ENCODE assay signal across 19 cellular contexts in the genomic region with DNA sequence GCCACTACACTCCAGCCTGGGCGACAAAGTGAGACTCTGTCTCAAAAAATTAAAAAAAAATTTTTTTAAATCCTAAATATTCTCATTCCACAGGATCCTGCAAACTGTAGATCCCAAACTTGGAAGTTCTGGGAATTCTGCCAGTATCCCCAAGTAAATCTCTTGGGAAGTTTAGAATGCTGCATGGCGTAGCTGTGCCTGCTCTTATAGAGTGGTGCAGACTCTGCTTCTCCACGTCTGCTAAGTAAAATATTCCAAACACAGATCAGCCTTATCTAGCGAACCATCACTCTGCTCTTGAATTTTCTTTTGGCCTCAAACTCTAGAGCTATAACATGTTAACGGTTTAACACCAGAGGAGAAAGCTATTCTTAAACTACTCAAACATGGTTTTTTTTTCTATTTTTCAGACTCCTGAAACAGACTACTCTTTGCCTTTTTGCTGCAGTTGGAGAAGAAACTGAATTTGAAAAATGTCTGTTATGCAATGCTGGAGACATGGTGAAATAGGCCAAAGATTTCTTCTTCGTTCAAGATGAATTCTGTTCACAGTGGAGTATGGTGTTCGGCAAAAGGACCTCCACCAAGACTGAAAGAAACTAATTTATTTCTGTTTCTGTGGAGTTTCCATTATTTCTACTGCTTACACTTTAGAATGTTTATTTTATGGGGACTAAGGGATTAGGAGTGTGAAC.
DNase-seq lines count a peak whose midpoint lies in the region; ATAC-seq and TF ChIP-seq lines count a peak whose summit lies in the region.
"Had no signal": no experiment of that assay in that cellular context is flagged by ENCODE, and none has a peak within 500 bp of the region (broad histone marks: within the 10 kb centered on the region; RNA-seq: fewer than 3 reads in every experiment).

No MANE protein-coding gene starts in this region.

- WGBS in liver: 85% methylated on average over 7 of the region's 7 CpGs
- WGBS in stomach, 5 donors: 61 to 85% (median 76%) methylated on average over 7 of the region's 7 CpGs

- H3K36me3 ChIP-seq in adipocyte (ENCODE audit: control insufficient read depth, insufficient read depth, low read length, severe bottlenecking) (peaks cover 9% of the 10 kb centered on the region), liver (ENCODE audit: control insufficient read depth in 4 of 4, insufficient read depth in 3 of 4, low read depth in 1 of 4, low read length in 3 of 4) (no peaks in the 10 kb centered on the region), stomach (no peaks in the 10 kb centered on the region)

- ATAC-seq in GM21423 (IDR thresholded peaks at IDR 0.05; ENCODE audit: unreplicated experiment): no peak
- ATAC-seq: body of pancreas; PC-3; stimulated activated memory B cell treated with anti-CD40 and anti-IgM and Interleukin-4, amounts not matched to agents 10 μg/mL and 1 μg/mL and 100 μg/mL, for 72 hours had no signal

- DNase-seq in adipocyte (ENCODE audit: low read depth) (peak; percentile 57), fibroblast of the aortic adventitia (ENCODE audit: low read depth) (peak; percentile 26), stomach (no peak), NCI-H187 treated with DMSO at 0.1 percent for 48 hours (lab: John Stamatoyannopoulos, UW) (no peak), amniotic stem cell (lab: John Stamatoyannopoulos, UW) (no peak)
- no peak for DNase-seq in activated naive CD4-positive, alpha-beta T cell (lab: John Stamatoyannopoulos, UW)
- DNase-seq: activated CD4-positive, alpha-beta T cell treated with anti-CD3 and anti-CD28 coated beads, Interleukin-2, amount 50 U/mL, for 1 hour; activated naive CD4-positive, alpha-beta T cell treated with anti-CD3 and anti-CD28 coated beads for 36 hours; activated T-cell treated with anti-CD3 and anti-CD28 coated beads for 4 hours; body of pancreas; CD4-positive, CD25-positive, alpha-beta regulatory T cell; DND-41; H9; NCI-H1105 treated with DMSO at 0.1 percent for 48 hours; NCI-H82; PC-3 had no signal

- H3K9ac ChIP-seq in adipocyte (ENCODE audit: low read length) (peak overlapping the region; percentile 82), liver (ENCODE audit: low read depth in 1 of 2, low read length in 2 of 2) (no peak overlapping the region)

- no peak for TF ChIP-seq POLR2A in stomach (IDR thresholded peaks at IDR 0.05)

- H3K4me1 ChIP-seq in adipocyte (ENCODE audit: control insufficient read depth, insufficient read depth, low read length) (peaks cover 44% of the 10 kb centered on the region), liver (ENCODE audit: control insufficient read depth in 4 of 4, insufficient read depth in 4 of 4, low read length in 3 of 4) (peaks cover 0 to 3% (median 1%) of the 10 kb centered on the region in 4 donors), stomach (peaks cover 0 to 10% (median 3%) of the 10 kb centered on the region in 4 donors)
- H3K4me1 ChIP-seq: body of pancreas had no signal

- no peak for TF ChIP-seq EP300 in stomach (IDR thresholded peaks at IDR 0.05)

- intact Hi-C loops in stomach (cut with DNase I; ENCODE audit: low total_unique reads): no loop called here

- TF ChIP-seq RAD21 in liver (IDR thresholded peaks at IDR 0.05): no peak

- H3K27ac ChIP-seq in liver (ENCODE audit: low read depth in 1 of 2, low read length in 2 of 2) (no peak overlapping the region), stomach (peak overlapping the region in 3 of 5 donors; percentile 10 to 63 (median 48))

- H3K9me3 ChIP-seq in adipocyte (ENCODE audit: control insufficient read depth, low read length) (no peaks in the 10 kb centered on the region), liver (ENCODE audit: control insufficient read depth in 4 of 4, low read length in 3 of 4) (no peaks in the 10 kb centered on the region), stomach (no peaks in the 10 kb centered on the region)
- H3K9me3 ChIP-seq: body of pancreas had no signal

- H3K4me3 ChIP-seq in adipocyte (ENCODE audit: low read length) (peak overlapping the region; percentile 55), fibroblast of the aortic adventitia (ENCODE audit: low read depth, low read length) (no peak overlapping the region), liver (ENCODE audit: low read depth in 1 of 3, low read length in 3 of 3) (no peak overlapping the region), stomach (no peak overlapping the region)
- H3K4me3 ChIP-seq: body of pancreas had no signal

- H3K27me3 ChIP-seq in adipocyte (replicated peaks; ENCODE audit: control insufficient read depth, insufficient read depth, low read length): no peaks in the 10 kb centered on the region
- no peaks in the 10 kb centered on the region for H3K27me3 ChIP-seq in liver (ENCODE audit: control insufficient read depth in 4 of 4, insufficient read depth in 4 of 4, low read length in 3 of 4)
- no peaks in the 10 kb centered on the region for H3K27me3 ChIP-seq in stomach
- H3K27me3 ChIP-seq: body of pancreas had no signal

- TF ChIP-seq CTCF in fibroblast of the aortic adventitia (IDR thresholded peaks at IDR 0.05; ENCODE audit: insufficient read depth, low read length) (no peak), liver (IDR thresholded peaks at IDR 0.05; ENCODE audit: low read depth, low read length, missing input control) (no peak), stomach (IDR thresholded peaks at IDR 0.05) (no peak)

TF ChIP-seq in liver, 16 proteins besides CTCF, POLR2A, EP300 and RAD21:
- TF ChIP-seq, protein P1, sequence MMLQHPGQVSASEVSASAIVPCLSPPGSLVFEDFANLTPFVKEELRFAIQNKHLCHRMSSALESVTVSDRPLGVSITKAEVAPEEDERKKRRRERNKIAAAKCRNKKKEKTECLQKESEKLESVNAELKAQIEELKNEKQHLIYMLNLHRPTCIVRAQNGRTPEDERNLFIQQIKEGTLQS (IDR thresholded peaks at IDR 0.05): no peak
- TF ChIP-seq, protein P2, sequence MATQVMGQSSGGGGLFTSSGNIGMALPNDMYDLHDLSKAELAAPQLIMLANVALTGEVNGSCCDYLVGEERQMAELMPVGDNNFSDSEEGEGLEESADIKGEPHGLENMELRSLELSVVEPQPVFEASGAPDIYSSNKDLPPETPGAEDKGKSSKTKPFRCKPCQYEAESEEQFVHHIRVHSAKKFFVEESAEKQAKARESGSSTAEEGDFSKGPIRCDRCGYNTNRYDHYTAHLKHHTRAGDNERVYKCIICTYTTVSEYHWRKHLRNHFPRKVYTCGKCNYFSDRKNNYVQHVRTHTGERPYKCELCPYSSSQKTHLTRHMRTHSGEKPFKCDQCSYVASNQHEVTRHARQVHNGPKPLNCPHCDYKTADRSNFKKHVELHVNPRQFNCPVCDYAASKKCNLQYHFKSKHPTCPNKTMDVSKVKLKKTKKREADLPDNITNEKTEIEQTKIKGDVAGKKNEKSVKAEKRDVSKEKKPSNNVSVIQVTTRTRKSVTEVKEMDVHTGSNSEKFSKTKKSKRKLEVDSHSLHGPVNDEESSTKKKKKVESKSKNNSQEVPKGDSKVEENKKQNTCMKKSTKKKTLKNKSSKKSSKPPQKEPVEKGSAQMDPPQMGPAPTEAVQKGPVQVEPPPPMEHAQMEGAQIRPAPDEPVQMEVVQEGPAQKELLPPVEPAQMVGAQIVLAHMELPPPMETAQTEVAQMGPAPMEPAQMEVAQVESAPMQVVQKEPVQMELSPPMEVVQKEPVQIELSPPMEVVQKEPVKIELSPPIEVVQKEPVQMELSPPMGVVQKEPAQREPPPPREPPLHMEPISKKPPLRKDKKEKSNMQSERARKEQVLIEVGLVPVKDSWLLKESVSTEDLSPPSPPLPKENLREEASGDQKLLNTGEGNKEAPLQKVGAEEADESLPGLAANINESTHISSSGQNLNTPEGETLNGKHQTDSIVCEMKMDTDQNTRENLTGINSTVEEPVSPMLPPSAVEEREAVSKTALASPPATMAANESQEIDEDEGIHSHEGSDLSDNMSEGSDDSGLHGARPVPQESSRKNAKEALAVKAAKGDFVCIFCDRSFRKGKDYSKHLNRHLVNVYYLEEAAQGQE (IDR thresholded peaks at IDR 0.05): peak; percentile 46

Comparison
In these comparisons a context has a peak if more than half of its experiments do, and no peak if none do; other contexts are left out.
1. DNase-seq: peak in adipocyte (single experiment) and fibroblast of the aortic adventitia (single experiment); none in stomach (single experiment), NCI-H187 treated with DMSO at 0.1 percent for 48 hours (single experiment), activated naive CD4-positive, alpha-beta T cell (0 of 4) and amniotic stem cell (single experiment).
2. H3K27ac ChIP-seq: peak in stomach (3 of 5); none in liver (0 of 2).